ENCODE assay signal across 2 cellular contexts in genomic region chr20:5030348-5031205, GRCh38.
TF ChIP-seq lines count a peak whose summit lies in the region.

No MANE protein-coding gene starts in this region.

TF ChIP-seq in GM12891, 5 proteins besides CTCF, POLR2A, EP300 and RAD21:
- TF ChIP-seq SPI1 (IDR thresholded peaks at IDR 0.05; ENCODE audit: low read depth, low read length) (peak; percentile 39; the same call in 1 of the 2 replicates), POLR2AphosphoS5 (IDR thresholded peaks at IDR 0.05; ENCODE audit: low read depth, low read length) (no peak)
TF ChIP-seq in GM12891: peak in this region for 1.

TF ChIP-seq in HepG2, 621 proteins besides CTCF, POLR2A, EP300 and RAD21 (continues in another document):
- no peak for TF ChIP-seq ZGPAT (CRISPR knock-in tag; IDR thresholded peaks at IDR 0.05)
- TF ChIP-seq USF2 (IDR thresholded peaks at IDR 0.05; ENCODE audit: low read depth, low read length), result no peak
- no peak for TF ChIP-seq USF2 (CRISPR knock-in tag; IDR thresholded peaks at IDR 0.05; ENCODE audit: borderline replicate concordance)
- TF ChIP-seq TEAD2 (CRISPR knock-in tag; IDR thresholded peaks at IDR 0.05), result no peak
- TF ChIP-seq SALL1 (CRISPR knock-in tag; IDR thresholded peaks at IDR 0.05), result no peak
- TF ChIP-seq ZNF530 (CRISPR knock-in tag; IDR thresholded peaks at IDR 0.05; ENCODE audit: low read depth), result 0 out of 2 replicates have a peak, but pooled peaks have one; percentile 7
- TF ChIP-seq ZNF142 (CRISPR knock-in tag; IDR thresholded peaks at IDR 0.05), result 0 out of 2 replicates have a peak, but pooled peaks have one; percentile 8
- peak; percentile 97 for TF ChIP-seq ZNF770 (CRISPR knock-in tag; IDR thresholded peaks at IDR 0.05)
- 0 out of 2 replicates have a peak, but pooled peaks have one; percentile 69 for TF ChIP-seq ZBTB7A (CRISPR knock-in tag; IDR thresholded peaks at IDR 0.05)
- no peak for TF ChIP-seq THAP7 (CRISPR knock-in tag; IDR thresholded peaks at IDR 0.05)
- no peak for TF ChIP-seq SNAPC5 (CRISPR knock-in tag; IDR thresholded peaks at IDR 0.05; ENCODE audit: borderline replicate concordance)
- TF ChIP-seq PBX2 (CRISPR knock-in tag; IDR thresholded peaks at IDR 0.05), result no peak
- TF ChIP-seq ZMYM3 (CRISPR knock-in tag; IDR thresholded peaks at IDR 0.05), result 0 out of 2 replicates have a peak, but pooled peaks have one; percentile 40
- TF ChIP-seq STAG1 (CRISPR knock-in tag; IDR thresholded peaks at IDR 0.05), result no peak
- TF ChIP-seq ZC3H13 (CRISPR knock-in tag; IDR thresholded peaks at IDR 0.05), result no peak
- TF ChIP-seq HNRNPLL (IDR thresholded peaks at IDR 0.05; ENCODE audit: low read depth, low read length, poor library complexity, severe bottlenecking), result no peak
- TF ChIP-seq ZNF501 (CRISPR knock-in tag; IDR thresholded peaks at IDR 0.05), result no peak
- TF ChIP-seq PHF20 (CRISPR knock-in tag; IDR thresholded peaks at IDR 0.05), result no peak
- TF ChIP-seq EED (CRISPR knock-in tag; IDR thresholded peaks at IDR 0.05), result no peak
- no peak for TF ChIP-seq ZNF354B (CRISPR knock-in tag; IDR thresholded peaks at IDR 0.05)
- TF ChIP-seq CEBPG (CRISPR knock-in tag; IDR thresholded peaks at IDR 0.05), result 0 out of 2 replicates have a peak, but pooled peaks have one; percentile 18
- no peak for TF ChIP-seq ZNF788 (CRISPR knock-in tag; IDR thresholded peaks at IDR 0.05; ENCODE audit: borderline replicate concordance)
- no peak for TF ChIP-seq TERF1 (CRISPR knock-in tag; IDR thresholded peaks at IDR 0.05)
- 0 out of 2 replicates have a peak, but pooled peaks have one; percentile 83 for TF ChIP-seq GPBP1L1 (CRISPR knock-in tag; IDR thresholded peaks at IDR 0.05)
- TF ChIP-seq SOX13 (IDR thresholded peaks at IDR 0.05), result no peak
- no peak for TF ChIP-seq SOX13 (CRISPR knock-in tag; conservative IDR thresholded peaks at IDR 0.05 in 1 of 2, IDR thresholded peaks at IDR 0.05 in 1 of 2)
- TF ChIP-seq U2AF1 (optimal IDR thresholded peaks at IDR 0.05; ENCODE audit: low read depth, low read length), result no peak
- no peak for TF ChIP-seq NR1H2 (CRISPR knock-in tag; IDR thresholded peaks at IDR 0.05; ENCODE audit: borderline replicate concordance, low read depth)
- TF ChIP-seq NFE2L1 (CRISPR knock-in tag; IDR thresholded peaks at IDR 0.05; ENCODE audit: borderline replicate concordance), result no peak
- no peak for TF ChIP-seq CHD4 (IDR thresholded peaks at IDR 0.05; ENCODE audit: borderline replicate concordance, low read length)
- TF ChIP-seq CEBPB (IDR thresholded peaks at IDR 0.05; ENCODE audit: borderline replicate concordance, low read depth, low read length), result no peak; the same call in 1 of the 2 replicates
- no peak for TF ChIP-seq ZNF546 (CRISPR knock-in tag; conservative IDR thresholded peaks at IDR 0.05)
- TF ChIP-seq NFYC (CRISPR knock-in tag; IDR thresholded peaks at IDR 0.05), result no peak
- no peak for TF ChIP-seq ZNF3 (CRISPR knock-in tag; IDR thresholded peaks at IDR 0.05)
- TF ChIP-seq ZNF431 (CRISPR knock-in tag; IDR thresholded peaks at IDR 0.05; ENCODE audit: borderline replicate concordance, low read depth), result 0 out of 2 replicates have a peak, but pooled peaks have one; percentile 47
- no peak for TF ChIP-seq THRA (CRISPR knock-in tag; IDR thresholded peaks at IDR 0.05; ENCODE audit: borderline replicate concordance)
- no peak for TF ChIP-seq RNF219 (CRISPR knock-in tag; IDR thresholded peaks at IDR 0.05)
- no peak for TF ChIP-seq FOXA1 (IDR thresholded peaks at IDR 0.05)
- no peak for TF ChIP-seq FOXA1 (CRISPR knock-in tag; IDR thresholded peaks at IDR 0.05)
- no peak for TF ChIP-seq ZFYVE20 (CRISPR knock-in tag; IDR thresholded peaks at IDR 0.05; ENCODE audit: borderline replicate concordance, low read depth)
- TF ChIP-seq JUND (CRISPR knock-in tag; IDR thresholded peaks at IDR 0.05), result no peak
